Comparison of ENCODE assay signal across 17 cellular contexts in the genomic region with DNA sequence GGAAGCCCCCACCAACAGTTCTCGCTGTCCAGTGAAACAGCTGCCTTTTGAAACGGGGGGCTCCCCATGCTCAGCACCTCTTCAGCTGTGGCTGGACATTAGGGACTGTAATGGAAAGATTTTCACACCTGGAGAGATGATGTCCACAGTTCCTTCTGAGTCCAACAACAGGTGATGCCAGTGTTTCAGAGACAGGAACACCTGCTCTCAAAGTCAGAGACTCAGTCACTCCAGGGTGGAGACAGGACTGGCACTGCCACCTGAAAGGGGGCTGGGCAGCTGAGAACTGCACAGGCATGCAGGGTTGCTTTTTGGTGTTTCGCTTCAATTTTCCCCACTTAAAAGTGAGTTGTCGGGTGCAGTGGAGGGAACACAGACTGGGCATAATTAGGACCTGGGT.
DNase-seq lines count a peak whose midpoint lies in the region; ATAC-seq and TF ChIP-seq lines count a peak whose summit lies in the region.
"Had no signal": no experiment of that assay in that cellular context is flagged by ENCODE, and none has a peak within 500 bp of the region (broad histone marks: within the 10 kb centered on the region; RNA-seq: fewer than 3 reads in every experiment).

No MANE protein-coding gene starts in this region.

- peaks cover 14% of the 10 kb centered on the region for H3K4me1 Mint-ChIP-seq in activated CD4-positive, alpha-beta memory T cell treated with anti-CD3 and anti-CD28 coated beads, Interleukin-2, amount 10 ng/mL, durations not matched to agents 7 days and 5 days

- no peak overlapping the region for H3K4me3 Mint-ChIP-seq in activated CD4-positive, alpha-beta memory T cell treated with anti-CD3 and anti-CD28 coated beads, Interleukin-2, amount 10 ng/mL, durations not matched to agents 7 days and 5 days
- H3K4me3 Mint-ChIP-seq: GM23338, type B pancreatic cell had no signal

- no peaks in the 10 kb centered on the region for H3K36me3 Mint-ChIP-seq in activated CD4-positive, alpha-beta memory T cell treated with anti-CD3 and anti-CD28 coated beads, Interleukin-2, amount 10 ng/mL, durations not matched to agents 7 days and 5 days (ENCODE audit: low read depth)
- H3K36me3 Mint-ChIP-seq: naive B cell had no signal

- TF ChIP-seq CTCF in left ventricle myocardium inferior (IDR thresholded peaks at IDR 0.05; ENCODE audit: borderline replicate concordance): no peak
- TF ChIP-seq CTCF in right atrium auricular region (IDR thresholded peaks at IDR 0.05): no peak

- intact Hi-C loops in left ventricle myocardium inferior (cut with micrococcal nuclease) (no loop called here), Right ventricle myocardium superior (cut with DNase I) (no loop called here)

- no peaks in the 10 kb centered on the region for H3K27me3 Mint-ChIP-seq in activated CD4-positive, alpha-beta memory T cell treated with anti-CD3 and anti-CD28 coated beads, Interleukin-2, amount 10 ng/mL, durations not matched to agents 7 days and 5 days
- H3K27me3 Mint-ChIP-seq: naive B cell, type B pancreatic cell had no signal

- POLR2A ChIA-PET in activated CD4-positive, alpha-beta memory T cell treated with anti-CD3 and anti-CD28 coated beads, Interleukin-2, amount 10 ng/mL, durations not matched to agents 7 days and 5 days (lab: Charles Lee): no interaction called here

- CTCF ChIA-PET in activated CD4-positive, alpha-beta memory T cell treated with anti-CD3 and anti-CD28 coated beads, Interleukin-2, amount 10 ng/mL, durations not matched to agents 7 days and 5 days (lab: Charles Lee): no interaction called here

- no peaks in the 10 kb centered on the region for H3K36me3 ChIP-seq in left ventricle myocardium inferior
- no peaks in the 10 kb centered on the region for H3K36me3 ChIP-seq in right atrium auricular region
- no peaks in the 10 kb centered on the region for H3K36me3 ChIP-seq in rectal smooth muscle tissue (ENCODE audit: control insufficient read depth, insufficient read depth, low read length)
- H3K36me3 ChIP-seq: colonic mucosa had no signal

- ATAC-seq in Right ventricle myocardium superior (ENCODE audit: poor library complexity) (no peak), HG03045 (IDR thresholded peaks at IDR 0.05; ENCODE audit: unreplicated experiment) (no peak)
- ATAC-seq: GM23338 had no signal

- no peak overlapping the region for H3K27ac Mint-ChIP-seq in activated CD4-positive, alpha-beta memory T cell treated with anti-CD3 and anti-CD28 coated beads, Interleukin-2, amount 10 ng/mL, durations not matched to agents 7 days and 5 days
- H3K27ac Mint-ChIP-seq: activated T-helper 2 cell treated with anti-CD3 and anti-CD28 coated beads, Interferon-gamma antibody, Interleukin-2, Interleukin-4, amounts not matched to agents 10 μg/mL and 5 μg/mL and 100 μg/mL, durations not matched to agents 14 hours and 24 hours and 36 hours; GM23338; type B pancreatic cell had no signal

- H3K27ac ChIP-seq in left ventricle myocardium inferior (replicated peaks): peak overlapping the region; percentile 89
- H3K27ac ChIP-seq in right atrium auricular region: peak overlapping the region; percentile 87 to 88
- H3K27ac ChIP-seq in rectal smooth muscle tissue (ENCODE audit: low read depth, low read length): peak overlapping the region; percentile 59

- H3K27me3 ChIP-seq in left ventricle myocardium inferior (ENCODE audit: low read depth): no peaks in the 10 kb centered on the region
- H3K27me3 ChIP-seq in right atrium auricular region: no peaks in the 10 kb centered on the region
- no peaks in the 10 kb centered on the region for H3K27me3 ChIP-seq in rectal smooth muscle tissue (ENCODE audit: control insufficient read depth, insufficient read depth, low read length)
- H3K27me3 ChIP-seq: colonic mucosa had no signal

- no peak overlapping the region for H3K9ac ChIP-seq in rectal smooth muscle tissue (ENCODE audit: low read length)

- H3K9me3 ChIP-seq in left ventricle myocardium inferior (replicated peaks) (no peaks in the 10 kb centered on the region), right atrium auricular region (no peaks in the 10 kb centered on the region)
- H3K9me3 ChIP-seq: colonic mucosa had no signal

- H3K4me3 ChIP-seq in left ventricle myocardium inferior (no peak overlapping the region), right atrium auricular region (no peak overlapping the region), rectal smooth muscle tissue (ENCODE audit: low read length) (no peak overlapping the region)
- H3K4me3 ChIP-seq: colonic mucosa, GM23338 had no signal

- DNase-seq in left ventricle myocardium inferior (no peak), Right ventricle myocardium superior (no peak), right atrium auricular region (ENCODE audit: low spot score) (no peak), NCI-H2029 treated with DMSO at 0.1 percent for 48 hours (lab: John Stamatoyannopoulos, UW) (no peak), NOMO-1 treated with dmso at 0.1 percent for 144 hours (lab: John Stamatoyannopoulos, UW; ENCODE audit: unreplicated experiment) (no peak)
- no peak for DNase-seq in activated CD4-positive, alpha-beta memory T cell treated with anti-CD3 and anti-CD28 coated beads, Interleukin-2, amount 10 ng/mL, durations not matched to agents 7 days and 5 days
- DNase-seq: amniotic stem cell; NCI-H1694 treated with DMSO at 0.1 percent for 48 hours; NCI-H524; stimulated activated CD4-positive, alpha-beta T cell treated with anti-CD3 and anti-CD28 coated beads, Interleukin-2, amount 100 ng/mL, for 24 hours had no signal

- H3K9me3 Mint-ChIP-seq in activated CD4-positive, alpha-beta memory T cell treated with anti-CD3 and anti-CD28 coated beads, Interleukin-2, amount 10 ng/mL, durations not matched to agents 7 days and 5 days: no peaks in the 10 kb centered on the region
- H3K9me3 Mint-ChIP-seq: activated T-helper 2 cell treated with anti-CD3 and anti-CD28 coated beads, Interferon-gamma antibody, Interleukin-2, Interleukin-4, amounts not matched to agents 10 μg/mL and 5 μg/mL and 100 μg/mL, durations not matched to agents 14 hours and 24 hours and 36 hours; naive B cell had no signal

- H3K4me1 ChIP-seq in left ventricle myocardium inferior (peaks cover 42% of the 10 kb centered on the region), right atrium auricular region (peaks cover 0 to 36% of the 10 kb centered on the region in 2 donors), rectal smooth muscle tissue (ENCODE audit: control insufficient read depth, insufficient read depth, low read length) (no peaks in the 10 kb centered on the region)
- H3K4me1 ChIP-seq: colonic mucosa had no signal
